16 cellular contexts compared by ENCODE assay signal in genomic region chr7:41592226-41592625, GRCh38.
A peak's percentile ranks its signal among the peaks of the same experiment; 100 is the strongest.
DNase-seq lines count a peak whose midpoint lies in the region; ATAC-seq lines count a peak whose summit lies in the region.
"Had no signal": no experiment of that assay in that cellular context is flagged by ENCODE, and none has a peak within 500 bp of the region (broad histone marks: within the 10 kb centered on the region; RNA-seq: fewer than 3 reads in every experiment).

No MANE protein-coding gene starts in this region.

- peaks cover 22% of the 10 kb centered on the region for H3K4me1 ChIP-seq in HUES48 (ENCODE audit: control insufficient read depth, insufficient read depth, low read length)
- H3K4me1 ChIP-seq: Caco-2 had no signal

- H3K27me3 ChIP-seq in HUES48 (ENCODE audit: control insufficient read depth, insufficient read depth, low read length) (no peaks in the 10 kb centered on the region), H7 (ENCODE audit: control insufficient read depth, insufficient read depth, low read length) (no peaks in the 10 kb centered on the region)

- H3K9ac ChIP-seq in HUES48 (ENCODE audit: low read depth, low read length), result no peak overlapping the region

- H3K27ac ChIP-seq in HUES48 (ENCODE audit: low read depth, low read length), result peak overlapping the region; percentile 83
- H3K27ac ChIP-seq: PC-9 had no signal

- ATAC-seq in HG03342 (IDR thresholded peaks at IDR 0.05; ENCODE audit: unreplicated experiment), result no peak
- ATAC-seq: HepG2, Right ventricle myocardium inferior had no signal

- in situ Hi-C loops in G401 (cut with HindIII; ENCODE audit: low sequenced_read_pairs), result no loop called here

- H3K9me3 ChIP-seq in HUES48 (ENCODE audit: control insufficient read depth, insufficient read depth, low read length), result no peaks in the 10 kb centered on the region; the same call in 1 of the 2 replicates
- H3K9me3 ChIP-seq: Caco-2 had no signal

- H3K36me3 ChIP-seq in HUES48 (ENCODE audit: control insufficient read depth, insufficient read depth, low read length) (no peaks in the 10 kb centered on the region), H7 (replicated peaks; ENCODE audit: control insufficient read depth, insufficient read depth, low read length) (no peaks in the 10 kb centered on the region)

- DNase-seq in NOMO-1 (lab: John Stamatoyannopoulos, UW; ENCODE audit: unreplicated experiment in 2 of 2), result peak; percentile 54 to 79
- DNase-seq in UCSD-AML1 (lab: John Stamatoyannopoulos, UW; ENCODE audit: unreplicated experiment), result peak; percentile 15
- no peak for DNase-seq in H7
- DNase-seq in HCEC 1CT, result no peak
- DNase-seq in G401 (ENCODE audit: low spot score), result no peak
- DNase-seq: C1 segment of cervical spinal cord, Caco-2, MM.1S, NCI-H1436 treated with DMSO at 0.1 percent for 48 hours, NCI-H2081, NCI-H510A treated with DMSO at 0.1 percent for 48 hours, PC-9 had no signal

- H3K4me3 ChIP-seq in HUES48 (ENCODE audit: low read depth, low read length) (no peak overlapping the region), H7 (ENCODE audit: insufficient read depth, low read depth, low read length) (no peak overlapping the region)
- H3K4me3 ChIP-seq: PC-9 had no signal

Comparison
In these comparisons a context has a peak if more than half of its experiments do, and no peak if none do; other contexts are left out.
1. DNase-seq: peak in NOMO-1 (2 of 2) and UCSD-AML1 (single experiment); none in H7 (single experiment), HCEC 1CT (single experiment) and G401 (single experiment).